7 cellular contexts compared by ENCODE assay signal in genomic region chr11:47530721-47531120, GRCh38. TPM values are rescaled to one million over a fixed set of nuclear protein-coding genes. Genes with fewer than 3 reads are reported as not detected.
"Had no signal": no experiment of that assay in that cellular context is flagged by ENCODE, and none has a peak within 500 bp of the region (broad histone marks: within the 10 kb centered on the region; RNA-seq: fewer than 3 reads in every experiment).

No MANE protein-coding gene starts in this region.

RNA-seq across cellular contexts. Expression of gene FAM180B, which starts 55.8 kb away (rescaled TPM):
- total RNA-seq: activated naive CD8-positive, alpha-beta T cell treated with anti-CD3 and anti-CD28 coated beads for 36 hours; activated T-helper 1 cell treated with anti-CD3 and anti-CD28 coated beads, Interleukin-12 subunit alpha, Interleukin-12 subunit beta, Interleukin-2, Interleukin-4 antibody, amounts not matched to agents 30 ng/mL and 10 ng/mL and 1 ng/mL, durations not matched to agents 14 hours and 24 hours and 36 hours; dermis blood vessel endothelial cell; fibroblast of lung; foreskin keratinocyte; T-helper 1 cell treated with Interleukin-12 subunit alpha and Interleukin-12 subunit beta and Interleukin-4 antibody, amounts not matched to agents 30 ng/mL and 1 ng/mL, for 36 hours had no signal
- polyA plus RNA-seq: fibroblast of lung, foreskin keratinocyte, keratinocyte had no signal
